ENCODE assay signal across 9 cellular contexts in the genomic region with DNA sequence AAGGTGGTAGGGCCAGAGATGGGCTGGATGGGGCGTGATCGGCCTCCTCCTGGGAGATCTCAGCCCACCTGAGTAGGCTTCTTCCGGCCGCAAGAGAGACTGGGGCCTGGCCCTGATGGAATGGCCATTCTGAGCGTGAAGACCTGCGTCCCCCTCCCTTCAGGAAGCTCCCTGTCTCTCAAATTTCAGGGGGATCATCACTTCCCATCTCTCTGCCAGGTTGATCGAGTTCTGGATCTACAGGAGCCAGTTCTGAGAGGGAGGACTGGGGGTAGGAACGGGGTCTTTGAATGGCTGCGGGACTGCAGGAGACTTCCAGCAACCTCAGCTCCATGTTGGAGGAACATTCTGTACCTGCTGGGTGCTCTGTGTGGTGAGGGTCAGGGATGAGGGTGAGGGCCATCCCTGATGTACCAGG. TPM values are rescaled to one million over a fixed set of nuclear protein-coding genes. Genes with fewer than 3 reads are reported as not detected.
DNase-seq lines count a peak whose midpoint lies in the region; ATAC-seq, FAIRE-seq and TF ChIP-seq lines count a peak whose summit lies in the region.
"Had no signal": no experiment of that assay in that cellular context is flagged by ENCODE, and none has a peak within 500 bp of the region (broad histone marks: within the 10 kb centered on the region; RNA-seq: fewer than 3 reads in every experiment).

No MANE protein-coding gene starts in this region.

- TF ChIP-seq CTCF in GM12864 (IDR thresholded peaks at IDR 0.05; ENCODE audit: low read depth, low read length, missing control alignments) = no peak
- no peak for TF ChIP-seq CTCF in RWPE2 (IDR thresholded peaks at IDR 0.05; ENCODE audit: poor library complexity, severe bottlenecking)
- no peak for TF ChIP-seq CTCF in fibroblast of lung (conservative IDR thresholded peaks at IDR 0.05 in 1 of 2, IDR thresholded peaks at IDR 0.05 in 1 of 2; ENCODE audit: low read depth in 1 of 2, low read length in 2 of 2)
- TF ChIP-seq CTCF in sigmoid colon (IDR thresholded peaks at IDR 0.05) = no peak

- H3K36me3 ChIP-seq in RWPE2 (ENCODE audit: low read depth) (no peaks in the 10 kb centered on the region), fibroblast of lung (ENCODE audit: control insufficient read depth, insufficient read depth, low read length) (no peaks in the 10 kb centered on the region), sigmoid colon (no peaks in the 10 kb centered on the region)

- DNase-seq in GM12864 (ENCODE audit: low read depth) = no peak
- no peak for DNase-seq in RWPE2 (ENCODE audit: low spot score)
- no peak for DNase-seq in fibroblast of lung (ENCODE audit: low read depth in 2 of 2)
- DNase-seq in sigmoid colon = no peak
- no peak for DNase-seq in OCI-M1 (lab: John Stamatoyannopoulos, UW)
- DNase-seq in NCI-H187 (lab: John Stamatoyannopoulos, UW) = no peak
- no peak for DNase-seq in frontal cortex (ENCODE audit: low spot score in 2 of 2)
- no peak for DNase-seq in DMS79 (lab: John Stamatoyannopoulos, UW)

- no peak for TF ChIP-seq POLR2A in sigmoid colon (IDR thresholded peaks at IDR 0.05)

- no peak for TF ChIP-seq EP300 in sigmoid colon (IDR thresholded peaks at IDR 0.05)

- H3K9ac ChIP-seq in fibroblast of lung (ENCODE audit: insufficient read depth, low read length) = no peak overlapping the region

- no peaks in the 10 kb centered on the region for H3K27me3 ChIP-seq in RWPE2 (ENCODE audit: insufficient read depth, poor library complexity, severe bottlenecking)
- H3K27me3 ChIP-seq in fibroblast of lung (ENCODE audit: control insufficient read depth, insufficient read depth, low read length) = peaks cover 3% of the 10 kb centered on the region
- no peaks in the 10 kb centered on the region for H3K27me3 ChIP-seq in sigmoid colon

- H4K20me1 ChIP-seq in fibroblast of lung (ENCODE audit: control insufficient read depth, extremely low read depth, insufficient read depth, low read length) = no peaks in the 10 kb centered on the region

- intact Hi-C loops in sigmoid colon (cut with DNase I) = no loop called here

- no peaks in the 10 kb centered on the region for H3K9me3 ChIP-seq in RWPE2 (ENCODE audit: severe bottlenecking)
- no peaks in the 10 kb centered on the region for H3K9me3 ChIP-seq in fibroblast of lung (ENCODE audit: control insufficient read depth, insufficient read depth, low read depth, low read length)
- H3K9me3 ChIP-seq in sigmoid colon = no peaks in the 10 kb centered on the region

- FAIRE-seq in frontal cortex (lab: Jason Lieb, UNC) = no peak

- no peaks in the 10 kb centered on the region for H3K79me2 ChIP-seq in fibroblast of lung (ENCODE audit: control insufficient read depth, insufficient read depth, low read length)

- H3K4me1 ChIP-seq in RWPE2 (ENCODE audit: insufficient read depth, poor library complexity, severe bottlenecking) = no peaks in the 10 kb centered on the region
- H3K4me1 ChIP-seq in fibroblast of lung (ENCODE audit: control insufficient read depth, extremely low read depth, insufficient read depth, low read length) = peaks cover 4% of the 10 kb centered on the region
- peaks cover 0 to 13% (median 12%) of the 10 kb centered on the region in 4 donors for H3K4me1 ChIP-seq in sigmoid colon

- no peak for ATAC-seq in RWPE2 (ENCODE audit: low read depth)

- H2AFZ ChIP-seq in fibroblast of lung (ENCODE audit: low read length) = peak overlapping the region; percentile 88

- WGBS in sigmoid colon, 2 donors = 51 to 58% methylated on average over 9 of the region's 9 CpGs

- H3K4me3 ChIP-seq in GM12864 (ENCODE audit: low read depth, low read length) (peak overlapping the region; percentile 61), RWPE2 (ENCODE audit: severe bottlenecking) (peak overlapping the region; percentile 19), fibroblast of lung (replicated peaks in 1 of 4; ENCODE audit: control extremely low read depth in 1 of 4, insufficient read depth in 1 of 4, low read depth in 3 of 4, low read length in 4 of 4) (peak overlapping the region in 2 of 4 experiments; percentile 51 to 52), sigmoid colon (peak overlapping the region; percentile 23 to 48 (median 40))

- H3K27ac ChIP-seq in RWPE2 (ENCODE audit: poor library complexity, severe bottlenecking) (no peak overlapping the region), fibroblast of lung (ENCODE audit: insufficient read depth, low read length) (no peak overlapping the region), sigmoid colon (peak overlapping the region; percentile 71 to 76 (median 72))

- peak overlapping the region; percentile 79 for H3K4me2 ChIP-seq in fibroblast of lung (ENCODE audit: extremely low read depth, insufficient read depth, low read length)

RNA-seq across cellular contexts. Expression of a gene that starts 9.3 kb away (rescaled TPM):
- not detected in 2 replicates for total RNA-seq in fibroblast of lung
- polyA plus RNA-seq in fibroblast of lung = not detected in 2 replicates
- not detected in 2 replicates for polyA plus RNA-seq in fibroblast of lung (2012)
- not detected in 2 replicates for polyA minus RNA-seq in fibroblast of lung (ENCODE audit: low replicate concordance)
- 1 to 10 TPM in 1 of 4 donors, not detected in 3; 1.3 TPM for total RNA-seq in sigmoid colon
- polyA plus RNA-seq in sigmoid colon = under 1 TPM in 2 of 3 donors, not detected in 1; 0.29 to 0.60 TPM
- total RNA-seq in frontal cortex = under 0.01 TPM
- total RNA-seq: renal cortical epithelial cell had no signal

RNA-seq across cellular contexts. Expression of a gene that starts 25.9 kb away (rescaled TPM):
- total RNA-seq in fibroblast of lung (not detected in 2 replicates), sigmoid colon (not detected), frontal cortex (not detected)
- polyA plus RNA-seq in fibroblast of lung (not detected in 2 replicates), sigmoid colon (under 1 TPM in 1 of 3 donors, not detected in 2; 0.07 TPM)
- polyA plus RNA-seq in fibroblast of lung (2012) = not detected in 2 replicates
- not detected in 2 replicates for polyA minus RNA-seq in fibroblast of lung (ENCODE audit: low replicate concordance)
- total RNA-seq: renal cortical epithelial cell had no signal

RNA-seq across cellular contexts. Expression of a gene that starts 26.1 kb away (rescaled TPM):
- total RNA-seq in fibroblast of lung (48.1 and 51.9 TPM in 2 replicates), sigmoid colon (10 to 100 TPM; 39.8 to 55.7 (median 51.8) TPM), frontal cortex (38.3 TPM)
- polyA plus RNA-seq in fibroblast of lung (22.3 and 30.1 TPM in 2 replicates), sigmoid colon (10 to 100 TPM; 39.0 to 72.9 (median 43.9) TPM)
- polyA plus RNA-seq in fibroblast of lung (2012) = 64.2 and 75.9 TPM in 2 replicates
- 144 and 147 TPM in 2 replicates for polyA minus RNA-seq in fibroblast of lung (ENCODE audit: low replicate concordance)

RNA-seq across cellular contexts. Expression of a gene that starts 27.1 kb away (rescaled TPM):
- total RNA-seq in fibroblast of lung = 55.2 and 55.5 TPM in 2 replicates
- polyA plus RNA-seq in fibroblast of lung = 66.9 and 107 TPM in 2 replicates
- polyA plus RNA-seq in fibroblast of lung (2012) = 83.3 and 134 TPM in 2 replicates
- 181 and 235 TPM in 2 replicates for polyA minus RNA-seq in fibroblast of lung (ENCODE audit: low replicate concordance)
- 10 to 100 TPM; 53.2 to 71.3 (median 64.2) TPM for total RNA-seq in sigmoid colon
- polyA plus RNA-seq in sigmoid colon = 100 to 1,000 TPM in 1 of 3 donors, 10 to 100 TPM in 2; 57.1 to 112 (median 78.1) TPM
- total RNA-seq in frontal cortex = 77.0 TPM

RNA-seq across cellular contexts. Expression of a gene that starts 35.0 kb away (rescaled TPM):
- total RNA-seq in fibroblast of lung = 4.4 and 5.6 TPM in 2 replicates
- 1.1 and 2.3 TPM in 2 replicates for polyA plus RNA-seq in fibroblast of lung
- polyA plus RNA-seq in fibroblast of lung (2012) = 1.1 and 2.6 TPM in 2 replicates
- polyA minus RNA-seq in fibroblast of lung (ENCODE audit: low replicate concordance) = 0.75 and 0.82 TPM in 2 replicates
- total RNA-seq in sigmoid colon = 10 to 100 TPM in 1 of 4 donors, 1 to 10 TPM in 3; 2.0 to 22.7 (median 4.8) TPM
- polyA plus RNA-seq in sigmoid colon = 100 to 1,000 TPM in 1 of 3 donors, 10 to 100 TPM in 2; 50.5 to 133 (median 94.8) TPM
- 6.5 TPM for total RNA-seq in frontal cortex

Comparison
In these comparisons a context has a peak if more than half of its experiments do, and no peak if none do; other contexts are left out.
1. H3K27ac ChIP-seq: peak in sigmoid colon (4 of 4); none in RWPE2 (single experiment) and fibroblast of lung (single experiment).